Comparison of ENCODE assay signal across 2 cellular contexts in genomic region chr5:811384-811783, GRCh38. TPM values are rescaled to one million over a fixed set of nuclear protein-coding genes. Genes with fewer than 3 reads are reported as not detected.
"Had no signal": no experiment of that assay in that cellular context is flagged by ENCODE, and none has a peak within 500 bp of the region (broad histone marks: within the 10 kb centered on the region; RNA-seq: fewer than 3 reads in every experiment).

No MANE protein-coding gene starts in this region.

RNA-seq across cellular contexts. Expression of gene ZDHHC11B, which starts 26.9 kb away (rescaled TPM):
- total RNA-seq: dermis microvascular lymphatic vessel endothelial cell, epithelial cell of proximal tubule had no signal
